ENCODE assay signal across 9 cellular contexts in genomic region chr22:24289781-24290181, GRCh38. TPM values are rescaled to one million over a fixed set of nuclear protein-coding genes. Genes with fewer than 3 reads are reported as not detected.
DNase-seq lines count a peak whose midpoint lies in the region; ATAC-seq, FAIRE-seq and TF ChIP-seq lines count a peak whose summit lies in the region.
"Had no signal": no experiment of that assay in that cellular context is flagged by ENCODE, and none has a peak within 500 bp of the region (broad histone marks: within the 10 kb centered on the region; RNA-seq: fewer than 3 reads in every experiment).

No MANE protein-coding gene starts in this region.

- 57% methylated on average over 4 of the region's 4 CpGs for WGBS in HepG2 (ENCODE audit: low lambda C conversion rate)
- 8 to 16% methylated on average over 4 of the region's 4 CpGs for WGBS in thyroid gland, 2 donors

- no peaks in the 10 kb centered on the region for H3K9me3 Mint-ChIP-seq in activated CD4-positive, alpha-beta memory T cell treated with anti-CD3 and anti-CD28 coated beads, Interleukin-2, amount 10 ng/mL, durations not matched to agents 7 days and 5 days

- H4K20me1 ChIP-seq in HCT116 (ENCODE audit: insufficient read depth) (no peaks in the 10 kb centered on the region), HepG2 (ENCODE audit: insufficient read depth, low read length) (no peaks in the 10 kb centered on the region)

- peaks cover 3% of the 10 kb centered on the region for H3K36me3 Mint-ChIP-seq in activated CD4-positive, alpha-beta memory T cell treated with anti-CD3 and anti-CD28 coated beads, Interleukin-2, amount 10 ng/mL, durations not matched to agents 7 days and 5 days (ENCODE audit: low read depth)

- no peak for TF ChIP-seq EP300 in HepG2 (IDR thresholded peaks at IDR 0.05; ENCODE audit: low read depth in 2 of 2, low read length in 2 of 2)
- TF ChIP-seq EP300 in HepG2 (CRISPR knock-in tag; IDR thresholded peaks at IDR 0.05; ENCODE audit: borderline replicate concordance), result no peak

- H3K9ac ChIP-seq in HCT116 (ENCODE audit: low read length), result no peak overlapping the region
- H3K9ac ChIP-seq in HepG2 (ENCODE audit: insufficient read depth, low read depth, low read length), result no peak overlapping the region

- no peak for TF ChIP-seq POLR2A in HCT116 (IDR thresholded peaks at IDR 0.05; ENCODE audit: borderline replicate concordance, extremely low read depth, insufficient read depth, insufficient read length)
- TF ChIP-seq POLR2A in HepG2 (IDR thresholded peaks at IDR 0.05; ENCODE audit: insufficient read depth in 1 of 2, low read depth in 2 of 2, low read length in 2 of 2), result no peak
- no peak for TF ChIP-seq POLR2A in thyroid gland (IDR thresholded peaks at IDR 0.05)
- TF ChIP-seq POLR2A in GM18505 (IDR thresholded peaks at IDR 0.05; ENCODE audit: borderline replicate concordance, extremely low read depth, insufficient read depth, insufficient read length), result no peak

- DNase-seq in HCT116 (ENCODE audit: low read depth, low spot score), result no peak
- no peak for DNase-seq in brain microvascular endothelial cell
- DNase-seq in HepG2 (ENCODE audit: low spot score), result no peak
- peak; percentile 62 to 67 for DNase-seq in thyroid gland
- DNase-seq in NCI-H1417 (lab: John Stamatoyannopoulos, UW), result no peak
- DNase-seq in activated gamma-delta T cell treated with Interleukin-2 at 50 U/mL for 16 hours, result no peak
- no peak for DNase-seq in activated CD4-positive, alpha-beta memory T cell treated with anti-CD3 and anti-CD28 coated beads, Interleukin-2, amount 10 ng/mL, durations not matched to agents 7 days and 5 days
- DNase-seq: activated effector memory CD4-positive, alpha-beta T cell treated with anti-CD3 and anti-CD28 coated beads, Interleukin-2, amount 50 U/mL, for 16 hours had no signal

- H3K4me2 ChIP-seq in HCT116 (ENCODE audit: low read length), result peak overlapping the region; percentile 49; the same call in 1 of the 2 replicates
- no peak overlapping the region for H3K4me2 ChIP-seq in HepG2 (ENCODE audit: low read depth, low read length)

- no peak for FAIRE-seq in HepG2 (lab: Jason Lieb, UNC)

- no peak overlapping the region for H3K27ac Mint-ChIP-seq in activated CD4-positive, alpha-beta memory T cell treated with anti-CD3 and anti-CD28 coated beads, Interleukin-2, amount 10 ng/mL, durations not matched to agents 7 days and 5 days

- peaks cover 75% of the 10 kb centered on the region for H3K79me2 ChIP-seq in HCT116 (ENCODE audit: insufficient read depth, low read length)
- peaks cover 63% of the 10 kb centered on the region for H3K79me2 ChIP-seq in HepG2 (ENCODE audit: insufficient read depth, low read length)

- H3K27me3 ChIP-seq in HCT116 (ENCODE audit: insufficient read depth, low read length) (no peaks in the 10 kb centered on the region), brain microvascular endothelial cell (replicated peaks) (no peaks in the 10 kb centered on the region), HepG2 (ENCODE audit: control insufficient read depth in 1 of 2, insufficient read depth in 2 of 2, low read length in 2 of 2) (no peaks in the 10 kb centered on the region), thyroid gland (no peaks in the 10 kb centered on the region)

- POLR2A ChIA-PET in HCT116 (lab: Charles Lee) (no interaction called here), HepG2 (lab: Yijun Ruan, JAX) (no interaction called here)
- POLR2A ChIA-PET in activated CD4-positive, alpha-beta memory T cell treated with anti-CD3 and anti-CD28 coated beads, Interleukin-2, amount 10 ng/mL, durations not matched to agents 7 days and 5 days (lab: Charles Lee), result no interaction called here

- H3K9me2 ChIP-seq in HCT116 (ENCODE audit: insufficient read depth), result no peaks in the 10 kb centered on the region

- H3K4me1 ChIP-seq in HCT116 (ENCODE audit: control insufficient read depth in 1 of 2, insufficient read depth in 2 of 2, low read length in 2 of 2), result peaks cover 37 to 53% of the 10 kb centered on the region in 2 experiments
- H3K4me1 ChIP-seq in HepG2 (ENCODE audit: insufficient read depth, low read length), result peaks cover 58% of the 10 kb centered on the region
- peaks cover 68 to 78% of the 10 kb centered on the region in 2 donors for H3K4me1 ChIP-seq in thyroid gland

- H3K9me3 ChIP-seq in HCT116 (ENCODE audit: control insufficient read depth in 1 of 2, insufficient read depth in 1 of 2, low read depth in 1 of 2, low read length in 2 of 2) (no peaks in the 10 kb centered on the region), HepG2 (ENCODE audit: low read length) (no peaks in the 10 kb centered on the region), thyroid gland (no peaks in the 10 kb centered on the region)

- TF ChIP-seq CTCF in HCT116 (IDR thresholded peaks at IDR 0.05 in 2 of 3, conservative IDR thresholded peaks at IDR 0.05 in 1 of 3; ENCODE audit: borderline replicate concordance in 1 of 3, insufficient read depth in 1 of 3, low read depth in 2 of 3, low read length in 2 of 3) (no peak), brain microvascular endothelial cell (IDR thresholded peaks at IDR 0.05; ENCODE audit: low read depth, low read length, missing control alignments) (no peak), HepG2 (CRISPR knock-in tag; IDR thresholded peaks at IDR 0.05) (no peak), thyroid gland (IDR thresholded peaks at IDR 0.05) (peak in 1 of 6 experiments; percentile 13)

- peaks cover 21% of the 10 kb centered on the region for H3K4me1 Mint-ChIP-seq in activated CD4-positive, alpha-beta memory T cell treated with anti-CD3 and anti-CD28 coated beads, Interleukin-2, amount 10 ng/mL, durations not matched to agents 7 days and 5 days

- no peak for TF ChIP-seq RAD21 in HCT116 (IDR thresholded peaks at IDR 0.05; ENCODE audit: low read depth)
- no peak for TF ChIP-seq RAD21 in HepG2 (CRISPR knock-in tag; IDR thresholded peaks at IDR 0.05)

- CTCF ChIA-PET in HCT116 (lab: Charles Lee), result interaction anchor here (1.2 kb wide), 1 partner anchor 10 kb away, joined by 3 read pairs; no protein-coding TSS in a partner anchor
- CTCF ChIA-PET in HepG2 (lab: Yijun Ruan, JAX; ENCODE audit: low intra/inter-chr PET ratio, low total read pairs), result no interaction called here
- CTCF ChIA-PET in activated CD4-positive, alpha-beta memory T cell treated with anti-CD3 and anti-CD28 coated beads, Interleukin-2, amount 10 ng/mL, durations not matched to agents 7 days and 5 days (lab: Charles Lee), result no interaction called here

- intact Hi-C loops in HCT116 (cut with micrococcal nuclease), result no loop called here
- intact Hi-C loops in HepG2 (cut with micrococcal nuclease; ENCODE audit: unreplicated experiment), result no loop called here
- intact Hi-C loops in thyroid gland (cut with DNase I), result no loop called here

- H3K4me3 ChIP-seq in HCT116 (replicated peaks in 1 of 2; ENCODE audit: low read depth in 1 of 2, low read length in 2 of 2), result no peak overlapping the region
- H3K4me3 ChIP-seq in brain microvascular endothelial cell (ENCODE audit: low read depth, low read length), result no peak overlapping the region
- H3K4me3 ChIP-seq in HepG2 (replicated peaks in 1 of 3; ENCODE audit: insufficient read depth in 1 of 3, low read depth in 2 of 3, low read length in 3 of 3), result no peak overlapping the region
- H3K4me3 ChIP-seq in thyroid gland (replicated peaks in 1 of 3), result no peak overlapping the region

- RAD21 ChIA-PET in HCT116 (lab: Charles Lee; ENCODE audit: low non-redundant PET in 1 of 2, low total read pairs in 2 of 2, uncharacterized antibody in 2 of 2, unreplicated experiment in 2 of 2), result no interaction called here

- no peak overlapping the region for H3K4me3 Mint-ChIP-seq in activated CD4-positive, alpha-beta memory T cell treated with anti-CD3 and anti-CD28 coated beads, Interleukin-2, amount 10 ng/mL, durations not matched to agents 7 days and 5 days

- no peaks in the 10 kb centered on the region for H3K36me3 ChIP-seq in HCT116 (ENCODE audit: control insufficient read depth in 1 of 2, insufficient read depth in 2 of 2, low read length in 2 of 2)
- H3K36me3 ChIP-seq in brain microvascular endothelial cell (replicated peaks), result no peaks in the 10 kb centered on the region
- no peaks in the 10 kb centered on the region; a peak in 1 of 5 replicates for H3K36me3 ChIP-seq in HepG2 (replicated peaks in 1 of 2; ENCODE audit: control insufficient read depth in 1 of 2, insufficient read depth in 2 of 2, low read length in 2 of 2)
- no peaks in the 10 kb centered on the region for H3K36me3 ChIP-seq in thyroid gland

- no peak overlapping the region for H3K27ac ChIP-seq in HCT116 (ENCODE audit: low read depth, low read length)
- peak overlapping the region; percentile 48 for H3K27ac ChIP-seq in brain microvascular endothelial cell
- H3K27ac ChIP-seq in HepG2 (ENCODE audit: extremely low read length, insufficient read depth, low read length), result peak overlapping the region; percentile 20
- peak overlapping the region; percentile 46 to 88 (median 81) for H3K27ac ChIP-seq in thyroid gland

- ATAC-seq in HCT116 (no peak), HepG2 (no peak; the same call in 2 of the 3 replicates), GM18505 (IDR thresholded peaks at IDR 0.05; ENCODE audit: unreplicated experiment) (no peak)

- no peaks in the 10 kb centered on the region for H3K27me3 Mint-ChIP-seq in activated CD4-positive, alpha-beta memory T cell treated with anti-CD3 and anti-CD28 coated beads, Interleukin-2, amount 10 ng/mL, durations not matched to agents 7 days and 5 days

- H2AFZ ChIP-seq in HCT116 (ENCODE audit: low read depth, low read length, poor library complexity, severe bottlenecking) (no peak overlapping the region), HepG2 (ENCODE audit: low read length) (no peak overlapping the region)

- in situ Hi-C loops in brain microvascular endothelial cell (cut with HindIII; ENCODE audit: low pct_ligation_motif_present, low sequenced_read_pairs) (no loop called here), HepG2 (cut with HindIII; ENCODE audit: extremely low pct_ligation_motif_present, low pct_unique_long_range_greater_than_20kb) (no loop called here)

- BruUV-seq in HCT116 (replicated peaks; lab: Mats Ljungman, UMichigan) (no TSS peak), HepG2 (replicated peaks; lab: Mats Ljungman, UMichigan) (no TSS peak)

RNA-seq across cellular contexts. Expression of gene SPECC1L, which starts 19.1 kb away (rescaled TPM):
- total RNA-seq in HCT116 (2021; ENCODE audit: unreplicated experiment), result 40.8 TPM
- 9.6 and 11.5 TPM in 2 replicates for polyA plus RNA-seq in HCT116 (2012)
- 30.3 and 40.2 TPM in 2 replicates for total RNA-seq in HepG2 (2016; rRNA removed; fragmentation: Illumina TruSeq; extraction: Trizol)
- 12.7 and 19.1 TPM in 2 replicates for total RNA-seq in HepG2 (2016; cell fraction: cytosol; rRNA removed; fragmentation: Illumina TruSeq; extraction: Trizol; ENCODE audit: low read depth)
- total RNA-seq in HepG2 (2016; cell fraction: insoluble cytoplasmic fraction; rRNA removed; fragmentation: Illumina TruSeq; extraction: Trizol), result 29.7 and 36.7 TPM in 2 replicates
- 23.5 and 24.7 TPM in 2 replicates for total RNA-seq in HepG2 (2016; cell fraction: membrane; rRNA removed; fragmentation: Illumina TruSeq; extraction: Trizol)
- 33.2 and 38.0 TPM in 2 replicates for total RNA-seq in HepG2 (2016; cell fraction: nucleus; rRNA removed; fragmentation: Illumina TruSeq; extraction: Trizol)
- polyA plus RNA-seq in HepG2 (2011; rRNA removed), result 14.1 and 16.9 TPM in 2 replicates
- polyA plus RNA-seq in HepG2 (2011; cell fraction: cytosol; rRNA removed), result 12.5 and 14.6 TPM in 2 replicates
- polyA plus RNA-seq in HepG2 (2011; cell fraction: nucleus; rRNA removed), result 19.0 TPM in 2 replicates
- polyA plus RNA-seq in HepG2 (2012), result 20.4 and 20.6 TPM in 2 replicates
- polyA plus RNA-seq in HepG2 (2016; cell fraction: cytosol; fragmentation: Illumina TruSeq; extraction: Trizol; ENCODE audit: low read depth), result 1.7 and 1.8 TPM in 2 replicates
- 19.1 and 20.8 TPM in 2 replicates for polyA plus RNA-seq in HepG2 (2016; cell fraction: insoluble cytoplasmic fraction; fragmentation: Illumina TruSeq; extraction: Trizol; ENCODE audit: low read depth)
- 5.1 and 5.2 TPM in 2 replicates for polyA plus RNA-seq in HepG2 (2016; cell fraction: membrane; fragmentation: Illumina TruSeq; extraction: Trizol; ENCODE audit: low read depth)
- polyA plus RNA-seq in HepG2 (2016; cell fraction: nucleus; fragmentation: Illumina TruSeq; extraction: Trizol; ENCODE audit: insufficient read depth, low read depth), result 22.8 and 26.2 TPM in 2 replicates
- 22.4 and 26.6 TPM in 2 replicates for polyA minus RNA-seq in HepG2 (2011; rRNA and poly(A)+ RNA removed; ENCODE audit: low replicate concordance)
- 16.9 and 23.3 TPM in 2 replicates for polyA minus RNA-seq in HepG2 (2011; cell fraction: cytosol; rRNA and poly(A)+ RNA removed)
- polyA minus RNA-seq in HepG2 (2011; cell fraction: nucleus; rRNA and poly(A)+ RNA removed), result 43.5 and 49.4 TPM in 2 replicates
- 100 to 1,000 TPM in 1 of 4 donors, 10 to 100 TPM in 3; 65.2 to 102 (median 69.2) TPM for total RNA-seq in thyroid gland
- total RNA-seq in activated CD4-positive, alpha-beta memory T cell treated with anti-CD3 and anti-CD28 coated beads, Interleukin-2, amount 10 ng/mL, durations not matched to agents 7 days and 5 days, result 10 to 100 TPM; 33.2 to 37.9 TPM

RNA-seq across cellular contexts. Expression of gene GGT5, which starts 44.9 kb away (rescaled TPM):
- total RNA-seq in HCT116 (2021; ENCODE audit: unreplicated experiment) (0.57 TPM), HepG2 (2016; rRNA removed; fragmentation: Illumina TruSeq; extraction: Trizol) (0.35 and 0.69 TPM in 2 replicates), thyroid gland (10 to 100 TPM; 59.0 to 99.3 (median 86.3) TPM)
- 0.14 and 0.42 TPM in 2 replicates for polyA plus RNA-seq in HCT116 (2012)
- not detected in 2 replicates for total RNA-seq in HepG2 (2016; cell fraction: cytosol; rRNA removed; fragmentation: Illumina TruSeq; extraction: Trizol; ENCODE audit: low read depth)
- total RNA-seq in HepG2 (2016; cell fraction: insoluble cytoplasmic fraction; rRNA removed; fragmentation: Illumina TruSeq; extraction: Trizol), result 0.15 and 0.56 TPM in 2 replicates
- 0.15 and 0.17 TPM in 2 replicates for total RNA-seq in HepG2 (2016; cell fraction: membrane; rRNA removed; fragmentation: Illumina TruSeq; extraction: Trizol)
- total RNA-seq in HepG2 (2016; cell fraction: nucleus; rRNA removed; fragmentation: Illumina TruSeq; extraction: Trizol), result 0.34 and 0.96 TPM in 2 replicates
- polyA plus RNA-seq in HepG2 (2011; rRNA removed), result 2.1 and 3.1 TPM in 2 replicates
- 2.3 and 3.5 TPM in 2 replicates for polyA plus RNA-seq in HepG2 (2011; cell fraction: cytosol; rRNA removed)
- polyA plus RNA-seq in HepG2 (2011; cell fraction: nucleus; rRNA removed), result 13.6 and 29.0 TPM in 2 replicates
- polyA plus RNA-seq in HepG2 (2012), result 0.55 and 1.0 TPM in 2 replicates
- polyA plus RNA-seq in HepG2 (2016; cell fraction: cytosol; fragmentation: Illumina TruSeq; extraction: Trizol; ENCODE audit: low read depth), result 0.11 and 0.16 TPM in 2 replicates
- polyA plus RNA-seq in HepG2 (2016; cell fraction: insoluble cytoplasmic fraction; fragmentation: Illumina TruSeq; extraction: Trizol; ENCODE audit: low read depth), result 0.19 TPM in 1 of 2 replicates, not detected in the other
- 0.35 TPM in 1 of 2 replicates, not detected in the other for polyA plus RNA-seq in HepG2 (2016; cell fraction: membrane; fragmentation: Illumina TruSeq; extraction: Trizol; ENCODE audit: low read depth)
- 2.3 and 3.8 TPM in 2 replicates for polyA plus RNA-seq in HepG2 (2016; cell fraction: nucleus; fragmentation: Illumina TruSeq; extraction: Trizol; ENCODE audit: insufficient read depth, low read depth)
- 0.42 and 7.4 TPM in 2 replicates for polyA minus RNA-seq in HepG2 (2011; rRNA and poly(A)+ RNA removed; ENCODE audit: low replicate concordance)
- 1.7 and 1.8 TPM in 2 replicates for polyA minus RNA-seq in HepG2 (2011; cell fraction: cytosol; rRNA and poly(A)+ RNA removed)
- 2.4 and 3.9 TPM in 2 replicates for polyA minus RNA-seq in HepG2 (2011; cell fraction: nucleus; rRNA and poly(A)+ RNA removed)
- not detected for total RNA-seq in activated CD4-positive, alpha-beta memory T cell treated with anti-CD3 and anti-CD28 coated beads, Interleukin-2, amount 10 ng/mL, durations not matched to agents 7 days and 5 days

Comparison
In these comparisons a context has a peak if more than half of its experiments do, and no peak if none do; other contexts are left out.
1. DNase-seq: peak in thyroid gland (2 of 2); none in HCT116 (single experiment), brain microvascular endothelial cell (single experiment), HepG2 (single experiment), NCI-H1417 (0 of 3), activated gamma-delta T cell treated with Interleukin-2 at 50 U/mL for 16 hours (single experiment) and activated CD4-positive, alpha-beta memory T cell treated with anti-CD3 and anti-CD28 coated beads, Interleukin-2, amount 10 ng/mL, durations not matched to agents 7 days and 5 days (single experiment).
2. RNA of gene GGT5, which starts 44.9 kb away (total RNA-seq): 59.0 to 99.3 TPM in thyroid gland; 0.15 to 0.96 TPM in HepG2, 0.57 TPM in HCT116 (single experiment) and not detected in activated CD4-positive, alpha-beta memory T cell treated with anti-CD3 and anti-CD28 coated beads, Interleukin-2, amount 10 ng/mL, durations not matched to agents 7 days and 5 days; every median in the first group is over 10 times any median in the second.